In the genomic region with DNA sequence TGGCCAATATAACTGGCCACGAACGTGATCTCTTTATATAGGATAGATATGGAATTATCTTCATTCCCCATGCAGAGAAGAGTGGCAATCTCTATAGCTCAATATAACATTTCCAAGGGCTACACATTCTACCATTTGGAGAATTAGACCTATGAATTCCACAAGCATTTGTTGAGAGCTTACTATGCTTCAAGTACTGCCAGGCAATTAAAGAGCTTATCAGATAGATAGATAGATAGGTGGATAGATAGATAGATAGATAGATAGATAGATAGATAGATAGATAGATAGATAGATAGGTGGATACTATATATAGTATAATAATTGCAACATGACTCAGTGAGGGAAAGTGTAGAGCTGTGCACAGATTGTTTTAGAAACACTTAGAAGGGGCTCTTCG, we compare ENCODE assay signal across 26 cellular contexts. TPM values are rescaled to one million over a fixed set of nuclear protein-coding genes. Genes with fewer than 3 reads are reported as not detected.
DNase-seq lines count a peak whose midpoint lies in the region; ATAC-seq, FAIRE-seq and TF ChIP-seq lines count a peak whose summit lies in the region.
"Had no signal": no experiment of that assay in that cellular context is flagged by ENCODE, and none has a peak within 500 bp of the region (broad histone marks: within the 10 kb centered on the region; RNA-seq: fewer than 3 reads in every experiment).

No MANE protein-coding gene starts in this region.

- H2AFZ ChIP-seq in K562 (ENCODE audit: low read depth, low read length), result no peak overlapping the region
- H2AFZ ChIP-seq: GM23248 had no signal

- no TSS peak for BruUV-seq in K562 (replicated peaks; lab: Mats Ljungman, UMichigan)

- no peaks in the 10 kb centered on the region for H3K4me1 ChIP-seq in K562 (replicated peaks in 1 of 2; ENCODE audit: control insufficient read depth in 2 of 2, insufficient read depth in 2 of 2, low read length in 2 of 2)
- H3K4me1 ChIP-seq: A549, BE2C had no signal

- no peaks in the 10 kb centered on the region for H3K9me3 ChIP-seq in K562 (replicated peaks; ENCODE audit: control insufficient read depth, insufficient read depth, low read depth, low read length)
- H3K9me3 ChIP-seq: A549, BE2C had no signal

- no peak for FAIRE-seq in K562 (lab: Jason Lieb, UNC)
- FAIRE-seq: A549, D721Med, GM12878, GM19239, H1 had no signal

- H3K36me3 Mint-ChIP-seq in T-helper 2 cell treated with Interferon-gamma antibody and Interleukin-4, amounts not matched to agents 5 μg/mL and 100 μg/mL, for 36 hours (ENCODE audit: low read depth), result peaks cover 5% of the 10 kb centered on the region
- peaks cover 5% of the 10 kb centered on the region for H3K36me3 Mint-ChIP-seq in activated T-helper 1 cell treated with anti-CD3 and anti-CD28 coated beads, Interleukin-12 subunit alpha, Interleukin-12 subunit beta, Interleukin-2, Interleukin-4 antibody, amounts not matched to agents 30 ng/mL and 10 ng/mL and 1 ng/mL, durations not matched to agents 14 hours and 24 hours and 36 hours (ENCODE audit: low read depth)
- no peaks in the 10 kb centered on the region for H3K36me3 Mint-ChIP-seq in nephron progenitor cell (ENCODE audit: low read depth)
- H3K36me3 Mint-ChIP-seq: CD14-positive monocyte had no signal

- intact Hi-C loops in activated T-helper 1 cell treated with anti-CD3 and anti-CD28 coated beads, Interleukin-12 subunit alpha, Interleukin-12 subunit beta, Interleukin-2, Interleukin-4 antibody, amounts not matched to agents 30 ng/mL and 10 ng/mL and 1 ng/mL, durations not matched to agents 14 hours and 24 hours and 36 hours (cut with micrococcal nuclease), result no loop called here
- intact Hi-C loops in K562 (cut with micrococcal nuclease), result no loop called here

- H3K9ac ChIP-seq in K562 (ENCODE audit: insufficient read depth in 1 of 2, low read depth in 2 of 2, low read length in 2 of 2), result no peak overlapping the region
- H3K9ac ChIP-seq: BLaER1 treated with 17β-estradiol and CSF1 and Interleukin-3, amounts not matched to agents 10 nM and 100 nM; GM23248 had no signal

- H3K27me3 Mint-ChIP-seq in T-helper 2 cell treated with Interferon-gamma antibody and Interleukin-4, amounts not matched to agents 5 μg/mL and 100 μg/mL, for 36 hours (ENCODE audit: low read depth), result no peaks in the 10 kb centered on the region
- H3K27me3 Mint-ChIP-seq in activated T-helper 1 cell treated with anti-CD3 and anti-CD28 coated beads, Interleukin-12 subunit alpha, Interleukin-12 subunit beta, Interleukin-2, Interleukin-4 antibody, amounts not matched to agents 30 ng/mL and 10 ng/mL and 1 ng/mL, durations not matched to agents 14 hours and 24 hours and 36 hours (ENCODE audit: insufficient read depth), result peaks cover 4% of the 10 kb centered on the region
- H3K27me3 Mint-ChIP-seq in nephron progenitor cell (ENCODE audit: low read depth, poor library complexity), result peaks cover 14% of the 10 kb centered on the region

- DNase-seq in T-helper 2 cell treated with Interferon-gamma antibody and Interleukin-4, amounts not matched to agents 5 μg/mL and 100 μg/mL, for 36 hours (ENCODE audit: low spot score), result no peak
- no peak for DNase-seq in T-helper 2 cell
- DNase-seq in activated T-helper 1 cell treated with anti-CD3 and anti-CD28 coated beads, Interleukin-12 subunit alpha, Interleukin-12 subunit beta, Interleukin-2, Interleukin-4 antibody, amounts not matched to agents 30 ng/mL and 10 ng/mL and 1 ng/mL, durations not matched to agents 14 hours and 24 hours and 36 hours (ENCODE audit: low spot score), result no peak
- DNase-seq in K562 (ENCODE audit: extremely low read depth in 1 of 4, low spot score in 3 of 4), result no peak
- no peak for DNase-seq in nephron progenitor cell
- DNase-seq: 8988T; ACHN; AML-193; BE2C; CD4-positive, alpha-beta T cell; CD8-positive, alpha-beta memory T cell; DMS 273 treated with DMSO at 0.1 percent for 48 hours; DMS79; EL; GDM1; GM23248; H9 had no signal

- TF ChIP-seq EP300 in K562 (IDR thresholded peaks at IDR 0.05; ENCODE audit: low read length), result no peak

- in situ Hi-C loops in K562 (cut with MboI), result no loop called here

- H3K79me2 ChIP-seq in K562 (ENCODE audit: control insufficient read depth, insufficient read depth, low read length), result no peaks in the 10 kb centered on the region

- no peaks in the 10 kb centered on the region for H3K36me3 ChIP-seq in K562 (ENCODE audit: control insufficient read depth, insufficient read depth, low read length)
- H3K36me3 ChIP-seq: BE2C; BLaER1 treated with 17β-estradiol and CSF1 and Interleukin-3, amounts not matched to agents 10 nM and 100 nM had no signal

- no peak overlapping the region for H3K27ac Mint-ChIP-seq in T-helper 2 cell treated with Interferon-gamma antibody and Interleukin-4, amounts not matched to agents 5 μg/mL and 100 μg/mL, for 36 hours
- H3K27ac Mint-ChIP-seq in activated T-helper 1 cell treated with anti-CD3 and anti-CD28 coated beads, Interleukin-12 subunit alpha, Interleukin-12 subunit beta, Interleukin-2, Interleukin-4 antibody, amounts not matched to agents 30 ng/mL and 10 ng/mL and 1 ng/mL, durations not matched to agents 14 hours and 24 hours and 36 hours, result peak overlapping the region; percentile 78
- no peak overlapping the region for H3K27ac Mint-ChIP-seq in nephron progenitor cell
- H3K27ac Mint-ChIP-seq: CD14-positive monocyte; CD4-positive, alpha-beta T cell; CD8-positive, alpha-beta memory T cell had no signal

- 0% methylated on average over 3 of the region's 3 CpGs for WGBS in K562 (ENCODE audit: insufficient coverage, low coverage, missing lambda C conversion rate)

- no peak overlapping the region for H3K27ac ChIP-seq in K562 (ENCODE audit: extremely low read depth, low read depth, low read length)
- H3K27ac ChIP-seq: A549; BLaER1 treated with 17β-estradiol and CSF1 and Interleukin-3, amounts not matched to agents 10 nM and 100 nM; GM23248 had no signal

- H3K4me3 ChIP-seq in K562, result no peak overlapping the region
- H3K4me3 ChIP-seq: A549; BLaER1 treated with 17β-estradiol and CSF1 and Interleukin-3, amounts not matched to agents 10 nM and 100 nM; GM12878; GM23248 had no signal

- CTCF ChIA-PET in K562 (lab: Yijun Ruan, JAX; ENCODE audit: low intra/inter-chr PET ratio), result no interaction called here

- peaks cover 13% of the 10 kb centered on the region for H3K9me3 Mint-ChIP-seq in T-helper 2 cell treated with Interferon-gamma antibody and Interleukin-4, amounts not matched to agents 5 μg/mL and 100 μg/mL, for 36 hours
- peaks cover 15% of the 10 kb centered on the region for H3K9me3 Mint-ChIP-seq in activated T-helper 1 cell treated with anti-CD3 and anti-CD28 coated beads, Interleukin-12 subunit alpha, Interleukin-12 subunit beta, Interleukin-2, Interleukin-4 antibody, amounts not matched to agents 30 ng/mL and 10 ng/mL and 1 ng/mL, durations not matched to agents 14 hours and 24 hours and 36 hours
- H3K9me3 Mint-ChIP-seq in nephron progenitor cell, result no peaks in the 10 kb centered on the region
- H3K9me3 Mint-ChIP-seq: CD4-positive, alpha-beta T cell; CD8-positive, alpha-beta memory T cell had no signal

- no peak overlapping the region for H3K4me2 ChIP-seq in K562 (ENCODE audit: insufficient read depth, low read length)
- H3K4me2 ChIP-seq: A549; BLaER1 treated with 17β-estradiol and CSF1 and Interleukin-3, amounts not matched to agents 10 nM and 100 nM had no signal

- peaks cover 60% of the 10 kb centered on the region for H3K4me1 Mint-ChIP-seq in T-helper 2 cell treated with Interferon-gamma antibody and Interleukin-4, amounts not matched to agents 5 μg/mL and 100 μg/mL, for 36 hours (ENCODE audit: low read depth)
- peaks cover 73% of the 10 kb centered on the region for H3K4me1 Mint-ChIP-seq in activated T-helper 1 cell treated with anti-CD3 and anti-CD28 coated beads, Interleukin-12 subunit alpha, Interleukin-12 subunit beta, Interleukin-2, Interleukin-4 antibody, amounts not matched to agents 30 ng/mL and 10 ng/mL and 1 ng/mL, durations not matched to agents 14 hours and 24 hours and 36 hours (ENCODE audit: low read depth)
- H3K4me1 Mint-ChIP-seq in nephron progenitor cell, result no peaks in the 10 kb centered on the region
- H3K4me1 Mint-ChIP-seq: CD14-positive monocyte had no signal

- no peaks in the 10 kb centered on the region for H4K20me1 ChIP-seq in K562 (replicated peaks; ENCODE audit: control insufficient read depth, insufficient read depth, low read length)
- H4K20me1 ChIP-seq: BLaER1 treated with 17β-estradiol and CSF1 and Interleukin-3, amounts not matched to agents 10 nM and 100 nM had no signal

- ATAC-seq in K562 (no peak), HG03342 (IDR thresholded peaks at IDR 0.05; ENCODE audit: unreplicated experiment) (no peak)
- ATAC-seq: A549, GM12878, HCT116 had no signal

- POLR2A ChIA-PET in K562 (lab: Yijun Ruan, JAX), result interaction anchor here (0.7 to 1.2 kb wide), 2 partner anchors 14 to 50 kb away, joined by 3 to 4 read pairs; no protein-coding TSS in a partner anchor

- no peaks in the 10 kb centered on the region for H3K9me1 ChIP-seq in K562 (ENCODE audit: control insufficient read depth, insufficient read depth, low read length)

- TF ChIP-seq RAD21 in K562 (CRISPR knock-in tag; conservative IDR thresholded peaks at IDR 0.05 in 1 of 2, IDR thresholded peaks at IDR 0.05 in 1 of 2), result no peak

- TF ChIP-seq CTCF in K562 (IDR thresholded peaks at IDR 0.05 in 2 of 3, conservative IDR thresholded peaks at IDR 0.05 in 1 of 3; ENCODE audit: insufficient read depth in 2 of 3, low read depth in 1 of 3, low read length in 3 of 3) (no peak), nephron progenitor cell (IDR thresholded peaks at IDR 0.05) (no peak)

- H3K4me3 Mint-ChIP-seq in T-helper 2 cell treated with Interferon-gamma antibody and Interleukin-4, amounts not matched to agents 5 μg/mL and 100 μg/mL, for 36 hours, result peak overlapping the region; percentile 40
- no peak overlapping the region for H3K4me3 Mint-ChIP-seq in activated T-helper 1 cell treated with anti-CD3 and anti-CD28 coated beads, Interleukin-12 subunit alpha, Interleukin-12 subunit beta, Interleukin-2, Interleukin-4 antibody, amounts not matched to agents 30 ng/mL and 10 ng/mL and 1 ng/mL, durations not matched to agents 14 hours and 24 hours and 36 hours
- no peak overlapping the region for H3K4me3 Mint-ChIP-seq in nephron progenitor cell
- H3K4me3 Mint-ChIP-seq: CD14-positive monocyte; CD4-positive, alpha-beta T cell; CD8-positive, alpha-beta memory T cell; H9 had no signal

- TF ChIP-seq POLR2A in K562 (conservative IDR thresholded peaks at IDR 0.05), result no peak

- H3K27me3 ChIP-seq in K562 (ENCODE audit: control insufficient read depth in 2 of 2, insufficient read depth in 2 of 2, low read length in 2 of 2), result peaks cover 6 to 8% of the 10 kb centered on the region in 2 experiments; a peak in 4 of 5 replicates
- H3K27me3 ChIP-seq: BLaER1 treated with 17β-estradiol and CSF1 and Interleukin-3, amounts not matched to agents 10 nM and 100 nM had no signal

RNA-seq across cellular contexts. Expression of gene OR6X1, which starts 1.5 kb away (rescaled TPM):
- not detected in 2 replicates for total RNA-seq in activated T-helper 1 cell treated with anti-CD3 and anti-CD28 coated beads, Interleukin-12 subunit alpha, Interleukin-12 subunit beta, Interleukin-2, Interleukin-4 antibody, amounts not matched to agents 30 ng/mL and 10 ng/mL and 1 ng/mL, durations not matched to agents 14 hours and 24 hours and 36 hours
- not detected in 2 replicates for total RNA-seq in K562 (2011; cell fraction: chromatin; rRNA removed; ENCODE audit: low replicate concordance)
- not detected in 2 replicates for total RNA-seq in K562 (2011; cell fraction: nucleolus; rRNA removed)
- not detected in 2 replicates for total RNA-seq in K562 (2011; cell fraction: nucleoplasm; rRNA removed)
- total RNA-seq in K562 (2014; rRNA removed) (not detected in 2 replicates), K562 (2014; rRNA removed; fragmentation: Illumina TruSeq; extraction: Trizol) (not detected in 2 replicates), K562 (2015; rRNA removed; fragmentation: Illumina TruSeq; extraction: Trizol) (not detected in 2 replicates), K562 (2021) (not detected in 2 replicates)
- polyA plus RNA-seq in K562 (2011; rRNA removed) (not detected in 2 replicates), K562 (2014; fragmentation: Illumina TruSeq; extraction: Trizol) (not detected in 2 replicates), K562 (2014; fragmentation: Nextera tagmentation; extraction: Ambion mirVana) (not detected), K562 (2014; rRNA removed) (not detected in 2 replicates)
- not detected in 2 replicates for polyA plus RNA-seq in K562 (2011; cell fraction: cytosol; rRNA removed)
- not detected in 2 replicates for polyA plus RNA-seq in K562 (2011; cell fraction: nucleus; rRNA removed)
- polyA plus RNA-seq in K562 (2012), result not detected in 2 replicates
- polyA minus RNA-seq in K562 (2011; rRNA and poly(A)+ RNA removed), result not detected in 2 replicates
- not detected in 2 replicates for polyA minus RNA-seq in K562 (2011; cell fraction: cytosol; rRNA and poly(A)+ RNA removed)
- polyA minus RNA-seq in K562 (2011; cell fraction: nucleus; rRNA and poly(A)+ RNA removed), result not detected in 2 replicates
- total RNA-seq: CD4-positive, alpha-beta T cell; CD8-positive, alpha-beta memory T cell; GM12878; GM23248; H1; H9 had no signal
- polyA plus RNA-seq: A549; CD14-positive monocyte; CD8-positive, alpha-beta memory T cell; GM12878; GM23248; H1 had no signal

RNA-seq across cellular contexts. Expression of gene ZNF202, which starts 14.4 kb away (rescaled TPM):
- total RNA-seq in activated T-helper 1 cell treated with anti-CD3 and anti-CD28 coated beads, Interleukin-12 subunit alpha, Interleukin-12 subunit beta, Interleukin-2, Interleukin-4 antibody, amounts not matched to agents 30 ng/mL and 10 ng/mL and 1 ng/mL, durations not matched to agents 14 hours and 24 hours and 36 hours, result 26.6 and 27.5 TPM in 2 replicates
- 32.9 and 33.2 TPM in 2 replicates for total RNA-seq in K562 (2011; cell fraction: chromatin; rRNA removed; ENCODE audit: low replicate concordance)
- total RNA-seq in K562 (2011; cell fraction: nucleolus; rRNA removed), result 25.8 and 26.8 TPM in 2 replicates
- 25.2 and 28.8 TPM in 2 replicates for total RNA-seq in K562 (2011; cell fraction: nucleoplasm; rRNA removed)
- total RNA-seq in K562 (2014; rRNA removed), result 11.9 and 12.9 TPM in 2 replicates
- total RNA-seq in K562 (2014; rRNA removed; fragmentation: Illumina TruSeq; extraction: Trizol), result 14.4 and 15.3 TPM in 2 replicates
- total RNA-seq in K562 (2015; rRNA removed; fragmentation: Illumina TruSeq; extraction: Trizol), result 17.7 and 18.7 TPM in 2 replicates
- 12.7 and 16.5 TPM in 2 replicates for total RNA-seq in K562 (2021)
- polyA plus RNA-seq in K562 (2011; rRNA removed), result 9.6 and 15.2 TPM in 2 replicates
- polyA plus RNA-seq in K562 (2011; cell fraction: cytosol; rRNA removed), result 5.0 and 5.2 TPM in 2 replicates
- polyA plus RNA-seq in K562 (2011; cell fraction: nucleus; rRNA removed), result 27.6 and 40.5 TPM in 2 replicates
- 7.2 and 9.9 TPM in 2 replicates for polyA plus RNA-seq in K562 (2012)
- polyA plus RNA-seq in K562 (2014; fragmentation: Illumina TruSeq; extraction: Trizol), result 11.6 and 12.2 TPM in 2 replicates
- 1 to 10 TPM; 2.3 to 3.5 TPM for polyA plus RNA-seq in K562 (2014; fragmentation: Nextera tagmentation; extraction: Ambion mirVana)
- 12.7 and 16.4 TPM in 2 replicates for polyA plus RNA-seq in K562 (2014; rRNA removed)
- polyA minus RNA-seq in K562 (2011; rRNA and poly(A)+ RNA removed), result 10.0 and 14.7 TPM in 2 replicates
- polyA minus RNA-seq in K562 (2011; cell fraction: cytosol; rRNA and poly(A)+ RNA removed), result 3.2 and 4.3 TPM in 2 replicates
- 21.9 and 22.8 TPM in 2 replicates for polyA minus RNA-seq in K562 (2011; cell fraction: nucleus; rRNA and poly(A)+ RNA removed)

RNA-seq across cellular contexts. Expression of gene OR6M1, which starts 50.3 kb away (rescaled TPM):
- not detected in 2 replicates for total RNA-seq in activated T-helper 1 cell treated with anti-CD3 and anti-CD28 coated beads, Interleukin-12 subunit alpha, Interleukin-12 subunit beta, Interleukin-2, Interleukin-4 antibody, amounts not matched to agents 30 ng/mL and 10 ng/mL and 1 ng/mL, durations not matched to agents 14 hours and 24 hours and 36 hours
- not detected in 2 replicates for total RNA-seq in K562 (2011; cell fraction: chromatin; rRNA removed; ENCODE audit: low replicate concordance)
- not detected in 2 replicates for total RNA-seq in K562 (2011; cell fraction: nucleolus; rRNA removed)
- not detected in 2 replicates for total RNA-seq in K562 (2011; cell fraction: nucleoplasm; rRNA removed)
- total RNA-seq in K562 (2014; rRNA removed) (not detected in 2 replicates), K562 (2014; rRNA removed; fragmentation: Illumina TruSeq; extraction: Trizol) (not detected in 2 replicates), K562 (2015; rRNA removed; fragmentation: Illumina TruSeq; extraction: Trizol) (not detected in 2 replicates), K562 (2021) (not detected in 2 replicates)
- polyA plus RNA-seq in K562 (2011; rRNA removed) (not detected in 2 replicates), K562 (2014; fragmentation: Illumina TruSeq; extraction: Trizol) (not detected in 2 replicates), K562 (2014; fragmentation: Nextera tagmentation; extraction: Ambion mirVana) (not detected), K562 (2014; rRNA removed) (not detected in 2 replicates)
- polyA plus RNA-seq in K562 (2011; cell fraction: cytosol; rRNA removed), result not detected in 2 replicates
- polyA plus RNA-seq in K562 (2011; cell fraction: nucleus; rRNA removed), result not detected in 2 replicates
- not detected in 2 replicates for polyA plus RNA-seq in K562 (2012)
- polyA minus RNA-seq in K562 (2011; rRNA and poly(A)+ RNA removed), result not detected in 2 replicates
- not detected in 2 replicates for polyA minus RNA-seq in K562 (2011; cell fraction: cytosol; rRNA and poly(A)+ RNA removed)
- not detected in 2 replicates for polyA minus RNA-seq in K562 (2011; cell fraction: nucleus; rRNA and poly(A)+ RNA removed)
- total RNA-seq: CD4-positive, alpha-beta T cell; CD8-positive, alpha-beta memory T cell; GM12878; GM23248; H1; H9 had no signal
- polyA plus RNA-seq: A549; CD14-positive monocyte; CD8-positive, alpha-beta memory T cell; GM12878; GM23248; H1 had no signal
